ENCODE assay signal across 29 cellular contexts in genomic region chr11:92623055-92623454, GRCh38.
DNase-seq lines count a peak whose midpoint lies in the region; ATAC-seq, FAIRE-seq and TF ChIP-seq lines count a peak whose summit lies in the region.
"Had no signal": no experiment of that assay in that cellular context is flagged by ENCODE, and none has a peak within 500 bp of the region (broad histone marks: within the 10 kb centered on the region; RNA-seq: fewer than 3 reads in every experiment).

No MANE protein-coding gene starts in this region.

- in situ Hi-C loops in GM12878 (cut with MboI) = no loop called here

- TF ChIP-seq CTCF in GM12878 (IDR thresholded peaks at IDR 0.05 in 2 of 3, conservative IDR thresholded peaks at IDR 0.05 in 1 of 3; ENCODE audit: control insufficient read depth in 2 of 3, extremely low read depth in 1 of 3, insufficient read depth in 1 of 3, low read depth in 3 of 3, low read length in 3 of 3) (no peak), MM.1S (IDR thresholded peaks at IDR 0.05; ENCODE audit: low read length) (no peak)

- RAD21 ChIA-PET in GM12878 (lab: Charles Lee; ENCODE audit: unreplicated experiment) = no interaction called here

- no peaks in the 10 kb centered on the region for H3K9me3 ChIP-seq in GM12878 (replicated peaks; ENCODE audit: control insufficient read depth, insufficient read depth, low read length)
- no peaks in the 10 kb centered on the region for H3K9me3 ChIP-seq in MM.1S (replicated peaks; ENCODE audit: insufficient read depth, low read length)
- H3K9me3 ChIP-seq: MG63 had no signal

- H3K4me1 Mint-ChIP-seq in stimulated activated effector memory CD8-positive, alpha-beta T cell treated with anti-CD3 and anti-CD28 coated beads, Interleukin-12 subunit alpha, Interleukin-12 subunit beta, amount 100 ng/mL, for 72 hours = no peaks in the 10 kb centered on the region
- H3K4me1 Mint-ChIP-seq in activated T-helper 1 cell treated with anti-CD3 and anti-CD28 coated beads, Interleukin-12 subunit alpha, Interleukin-12 subunit beta, Interleukin-2, Interleukin-4 antibody, amounts not matched to agents 30 ng/mL and 10 ng/mL and 1 ng/mL, durations not matched to agents 14 hours and 24 hours and 36 hours (ENCODE audit: low read depth) = no peaks in the 10 kb centered on the region
- H3K4me1 Mint-ChIP-seq: CD14-positive monocyte; CD8-positive, alpha-beta memory T cell had no signal

- no peaks in the 10 kb centered on the region for H3K79me2 ChIP-seq in GM12878 (ENCODE audit: control insufficient read depth, insufficient read depth, low read length)
- H3K79me2 ChIP-seq in MM.1S (ENCODE audit: low read length) = no peaks in the 10 kb centered on the region

- DNase-seq in GM12892 (ENCODE audit: insufficient read length) = no peak
- DNase-seq in GM12878 (ENCODE audit: low read depth, low spot score) = no peak
- DNase-seq in stimulated activated effector memory CD8-positive, alpha-beta T cell treated with anti-CD3 and anti-CD28 coated beads, Interleukin-12 subunit alpha, Interleukin-12 subunit beta, amount 100 ng/mL, for 72 hours (ENCODE audit: low spot score in 2 of 2) = no peak
- DNase-seq in MM.1S = no peak
- DNase-seq in activated T-helper 1 cell treated with anti-CD3 and anti-CD28 coated beads, Interleukin-12 subunit alpha, Interleukin-12 subunit beta, Interleukin-2, Interleukin-4 antibody, amounts not matched to agents 30 ng/mL and 10 ng/mL and 1 ng/mL, durations not matched to agents 14 hours and 24 hours and 36 hours (ENCODE audit: low spot score) = no peak
- DNase-seq in NCI-H1694 treated with DMSO at 0.1 percent for 48 hours (lab: John Stamatoyannopoulos, UW) = no peak
- DNase-seq: CD8-positive, alpha-beta memory T cell; DMS 273 treated with DMSO at 0.1 percent for 48 hours; DMS79; EL; GF-D8; HCEC 1CT; IMR-90; KG1; MG63; NCI-H1694; NCI-H2081 treated with DMSO at 0.1 percent for 48 hours; NCI-H2171; NCI-H226; NCI-H510A; NCI-H69; OCI-M1; SIG-M5 had no signal

- H3K4me1 ChIP-seq in GM12878 (ENCODE audit: control insufficient read depth, insufficient read depth, low read length) = no peaks in the 10 kb centered on the region
- no peaks in the 10 kb centered on the region for H3K4me1 ChIP-seq in MM.1S (ENCODE audit: low read length)

- no peaks in the 10 kb centered on the region for H3K9me2 ChIP-seq in MM.1S (replicated peaks; ENCODE audit: insufficient read depth, low read length)

- WGBS in GM12878 (ENCODE audit: insufficient coverage, insufficient replicate concordance, low lambda C conversion rate, missing lambda C conversion rate) = 21% methylated on average over 1 of the region's 1 CpG

- peaks cover 11% of the 10 kb centered on the region for H3K9me3 Mint-ChIP-seq in stimulated activated effector memory CD8-positive, alpha-beta T cell treated with anti-CD3 and anti-CD28 coated beads, Interleukin-12 subunit alpha, Interleukin-12 subunit beta, amount 100 ng/mL, for 72 hours
- peaks cover 4% of the 10 kb centered on the region for H3K9me3 Mint-ChIP-seq in activated T-helper 1 cell treated with anti-CD3 and anti-CD28 coated beads, Interleukin-12 subunit alpha, Interleukin-12 subunit beta, Interleukin-2, Interleukin-4 antibody, amounts not matched to agents 30 ng/mL and 10 ng/mL and 1 ng/mL, durations not matched to agents 14 hours and 24 hours and 36 hours

- no peak overlapping the region for H3K4me3 Mint-ChIP-seq in stimulated activated effector memory CD8-positive, alpha-beta T cell treated with anti-CD3 and anti-CD28 coated beads, Interleukin-12 subunit alpha, Interleukin-12 subunit beta, amount 100 ng/mL, for 72 hours
- no peak overlapping the region for H3K4me3 Mint-ChIP-seq in activated T-helper 1 cell treated with anti-CD3 and anti-CD28 coated beads, Interleukin-12 subunit alpha, Interleukin-12 subunit beta, Interleukin-2, Interleukin-4 antibody, amounts not matched to agents 30 ng/mL and 10 ng/mL and 1 ng/mL, durations not matched to agents 14 hours and 24 hours and 36 hours
- H3K4me3 Mint-ChIP-seq: CD14-positive monocyte; CD8-positive, alpha-beta memory T cell; T-helper 1 cell treated with Interleukin-12 subunit alpha and Interleukin-12 subunit beta and Interleukin-4 antibody, amounts not matched to agents 30 μg/mL and 1 μg/mL, for 36 hours had no signal

- H3K9ac ChIP-seq in GM12878 (ENCODE audit: control insufficient read depth, insufficient read depth, low read length) (no peak overlapping the region), MM.1S (ENCODE audit: low read length) (no peak overlapping the region)

- TF ChIP-seq EP300 in GM12878 (IDR thresholded peaks at IDR 0.05; ENCODE audit: borderline replicate concordance in 1 of 2, control insufficient read depth in 1 of 2, low read depth in 2 of 2, low read length in 2 of 2) = no peak

- H2AFZ ChIP-seq in GM12878 (ENCODE audit: control insufficient read depth, low read depth, low read length) (no peak overlapping the region), MM.1S (ENCODE audit: low read length) (no peak overlapping the region)

- BruUV-seq in GM12878 (replicated peaks; lab: Mats Ljungman, UMichigan) = no TSS peak

- no peaks in the 10 kb centered on the region for H3K36me3 ChIP-seq in GM12878 (ENCODE audit: control insufficient read depth in 2 of 2, insufficient read depth in 2 of 2, low read length in 1 of 2)
- no peaks in the 10 kb centered on the region for H3K36me3 ChIP-seq in MM.1S (replicated peaks; ENCODE audit: insufficient read depth, low read length)
- H3K36me3 ChIP-seq: MG63 had no signal

- H3K4me3 ChIP-seq in GM12878 (no peak overlapping the region), MM.1S (ENCODE audit: low read length) (no peak overlapping the region)
- H3K4me3 ChIP-seq: MG63, SK-N-MC had no signal

- H4K20me1 ChIP-seq in GM12878 (ENCODE audit: control insufficient read depth, insufficient read depth) (no peaks in the 10 kb centered on the region), MM.1S (ENCODE audit: insufficient read depth, low read length) (no peaks in the 10 kb centered on the region)

- H3K27ac ChIP-seq in GM12878 (ENCODE audit: control insufficient read depth, insufficient read depth) (no peak overlapping the region), MM.1S (ENCODE audit: low read length) (no peak overlapping the region)
- H3K27ac ChIP-seq: SK-N-MC had no signal

- H3K27me3 ChIP-seq in GM12878 (replicated peaks in 1 of 2; ENCODE audit: control insufficient read depth in 2 of 2, insufficient read depth in 2 of 2, low read length in 1 of 2) (no peaks in the 10 kb centered on the region), MM.1S (replicated peaks; ENCODE audit: insufficient read depth, low read length) (no peaks in the 10 kb centered on the region)
- H3K27me3 ChIP-seq: MG63 had no signal

- TF ChIP-seq RAD21 in GM12878 (IDR thresholded peaks at IDR 0.05; ENCODE audit: insufficient read depth, low read depth, low read length) = no peak

- intact Hi-C loops in GM12878 (cut with micrococcal nuclease; ENCODE audit: unreplicated experiment) = no loop called here
- intact Hi-C loops in activated T-helper 1 cell treated with anti-CD3 and anti-CD28 coated beads, Interleukin-12 subunit alpha, Interleukin-12 subunit beta, Interleukin-2, Interleukin-4 antibody, amounts not matched to agents 30 ng/mL and 10 ng/mL and 1 ng/mL, durations not matched to agents 14 hours and 24 hours and 36 hours (cut with micrococcal nuclease) = no loop called here

- POLR2A ChIA-PET in GM12878 (lab: Charles Lee) = no interaction called here

- SMC1A ChIA-PET in GM12878 (lab: Charles Lee; ENCODE audit: uncharacterized antibody, unreplicated experiment) = no interaction called here

- no peak for TF ChIP-seq POLR2A in GM12892 (IDR thresholded peaks at IDR 0.05; ENCODE audit: low read depth, low read length)
- TF ChIP-seq POLR2A in GM12878 (IDR thresholded peaks at IDR 0.05; ENCODE audit: low read depth, low read length) = no peak

- FAIRE-seq in GM12892 (lab: Jason Lieb, UNC) = peak; percentile 93
- FAIRE-seq in GM12878 (lab: Jason Lieb, UNC) = no peak
- FAIRE-seq: H1, RCC 7860 had no signal

- no peak overlapping the region for H3K27ac Mint-ChIP-seq in stimulated activated effector memory CD8-positive, alpha-beta T cell treated with anti-CD3 and anti-CD28 coated beads, Interleukin-12 subunit alpha, Interleukin-12 subunit beta, amount 100 ng/mL, for 72 hours
- H3K27ac Mint-ChIP-seq in activated T-helper 1 cell treated with anti-CD3 and anti-CD28 coated beads, Interleukin-12 subunit alpha, Interleukin-12 subunit beta, Interleukin-2, Interleukin-4 antibody, amounts not matched to agents 30 ng/mL and 10 ng/mL and 1 ng/mL, durations not matched to agents 14 hours and 24 hours and 36 hours = no peak overlapping the region
- H3K27ac Mint-ChIP-seq: CD14-positive monocyte; CD8-positive, alpha-beta memory T cell; T-helper 1 cell treated with Interleukin-12 subunit alpha and Interleukin-12 subunit beta and Interleukin-4 antibody, amounts not matched to agents 30 μg/mL and 1 μg/mL, for 36 hours had no signal

- CTCF ChIA-PET in GM12878 (lab: Yijun Ruan, JAX) = no interaction called here

- ATAC-seq in HG02763 (IDR thresholded peaks at IDR 0.05; ENCODE audit: unreplicated experiment) (peak; percentile 50), GM12878 (peak; percentile 51)
- ATAC-seq in stimulated activated effector memory CD8-positive, alpha-beta T cell treated with anti-CD3 and anti-CD28 coated beads, Interleukin-12 subunit alpha, Interleukin-12 subunit beta, amount 100 ng/mL, for 72 hours = peak; percentile 21

- H3K4me2 ChIP-seq in GM12878 (ENCODE audit: control insufficient read depth, insufficient read depth) = no peak overlapping the region
- no peak overlapping the region for H3K4me2 ChIP-seq in MM.1S (ENCODE audit: low read depth, low read length)

- H3K27me3 Mint-ChIP-seq in activated T-helper 1 cell treated with anti-CD3 and anti-CD28 coated beads, Interleukin-12 subunit alpha, Interleukin-12 subunit beta, Interleukin-2, Interleukin-4 antibody, amounts not matched to agents 30 ng/mL and 10 ng/mL and 1 ng/mL, durations not matched to agents 14 hours and 24 hours and 36 hours (ENCODE audit: insufficient read depth) = no peaks in the 10 kb centered on the region
- H3K27me3 Mint-ChIP-seq: CD8-positive, alpha-beta memory T cell had no signal

- no peaks in the 10 kb centered on the region for H3F3A ChIP-seq in MM.1S (ENCODE audit: insufficient read depth, low read length)

- no peaks in the 10 kb centered on the region for H3K36me3 Mint-ChIP-seq in stimulated activated effector memory CD8-positive, alpha-beta T cell treated with anti-CD3 and anti-CD28 coated beads, Interleukin-12 subunit alpha, Interleukin-12 subunit beta, amount 100 ng/mL, for 72 hours
- no peaks in the 10 kb centered on the region for H3K36me3 Mint-ChIP-seq in activated T-helper 1 cell treated with anti-CD3 and anti-CD28 coated beads, Interleukin-12 subunit alpha, Interleukin-12 subunit beta, Interleukin-2, Interleukin-4 antibody, amounts not matched to agents 30 ng/mL and 10 ng/mL and 1 ng/mL, durations not matched to agents 14 hours and 24 hours and 36 hours (ENCODE audit: low read depth)
- H3K36me3 Mint-ChIP-seq: CD14-positive monocyte; CD8-positive, alpha-beta memory T cell had no signal

TF ChIP-seq in GM12878, 131 proteins besides CTCF, POLR2A, EP300 and RAD21 (continues in another document):
- TF ChIP-seq NR2C1 (IDR thresholded peaks at IDR 0.05) (no peak), JUNB (IDR thresholded peaks at IDR 0.05) (peak; percentile 83), RUNX3 (IDR thresholded peaks at IDR 0.05; ENCODE audit: low read length) (peak; percentile 45; the same call in 1 of the 2 replicates), NFIC (IDR thresholded peaks at IDR 0.05; ENCODE audit: low read depth, low read length) (peak; percentile 19; the same call in 1 of the 2 replicates)
